In genomic region chr22:46335201-46336118, GRCh38 we compare ENCODE assay signal across 8 cellular contexts. TPM values are rescaled to one million over a fixed set of nuclear protein-coding genes. Genes with fewer than 3 reads are reported as not detected.
DNase-seq lines count a peak whose midpoint lies in the region; ATAC-seq and TF ChIP-seq lines count a peak whose summit lies in the region.

TRMU (plus strand) TSS chr22:46335714; CDS start chr22:46335765, 51 bp downstream.

- no peak for TF ChIP-seq CTCF in colonic mucosa (IDR thresholded peaks at IDR 0.05)

- H3K4me1 ChIP-seq in colonic mucosa = peaks cover 6% of the 10 kb centered on the region

- peak; percentile 92 for ATAC-seq in GM18511 (IDR thresholded peaks at IDR 0.05; ENCODE audit: unreplicated experiment)
- ATAC-seq in HG03066 (IDR thresholded peaks at IDR 0.05; ENCODE audit: low read depth, unreplicated experiment) = peak; percentile 91
- peak; percentile 92 for ATAC-seq in left colon

- H3K27me3 ChIP-seq in colonic mucosa = no peaks in the 10 kb centered on the region

- DNase-seq in 8988T = peak; percentile 85
- peak; percentile 55 for DNase-seq in NCI-H460 (ENCODE audit: extremely low read depth, low read depth)
- DNase-seq in activated CD4-positive, alpha-beta T cell treated with anti-CD3 and anti-CD28 coated beads for 4 hours = peak; percentile 67 to 69
- DNase-seq in colonic mucosa = peak; percentile 82
- peak; percentile 82 to 90 for DNase-seq in left colon
- DNase-seq in stimulated activated CD4-positive, alpha-beta T cell treated with anti-CD3 and anti-CD28 coated beads, Interleukin-1b, Interleukin-23, amount 100 ng/mL, for 4 hours (ENCODE audit: low read depth in 2 of 2) = peak; percentile 57 to 74

- peaks cover 10% of the 10 kb centered on the region for H3K36me3 ChIP-seq in colonic mucosa

- peak within 1 kb of the TSS; percentile 88 to 91 for H3K9ac ChIP-seq in colonic mucosa (ENCODE audit: low read depth in 2 of 2, low read length in 2 of 2)

- H3K27ac ChIP-seq in colonic mucosa = peak within 1 kb of the TSS; percentile 76

- intact Hi-C loops in colonic mucosa (cut with DNase I) = no loop called here
- intact Hi-C loops in left colon (cut with DNase I, micrococcal nuclease) = no loop called here

- H3K9me3 ChIP-seq in colonic mucosa = no peaks in the 10 kb centered on the region

- H3K4me3 ChIP-seq in colonic mucosa = peak within 1 kb of the TSS; percentile 80

RNA-seq across cellular contexts. Expression of gene TRMU, which starts in this region (rescaled TPM):
- total RNA-seq in NCI-H460 (2014; rRNA removed; shearing (Covaris generic)) = 26.6 and 30.7 TPM in 2 replicates
- polyA plus RNA-seq in NCI-H460 (2014; cell fraction: nucleus; rRNA removed) = 181 and 190 TPM in 2 replicates
- total RNA-seq in colonic mucosa (10 to 100 TPM; 25.2 to 71.8 TPM), left colon (10 to 100 TPM; 30.9 to 44.5 TPM)

Comparison
In these comparisons a context has a peak if more than half of its experiments do, and no peak if none do; other contexts are left out.
1. Peak in every context shown above with its lines: DNase-seq, ATAC-seq, H3K4me3 ChIP-seq and H3K27ac ChIP-seq.